ENCODE assay signal across 19 cellular contexts in the genomic region with DNA sequence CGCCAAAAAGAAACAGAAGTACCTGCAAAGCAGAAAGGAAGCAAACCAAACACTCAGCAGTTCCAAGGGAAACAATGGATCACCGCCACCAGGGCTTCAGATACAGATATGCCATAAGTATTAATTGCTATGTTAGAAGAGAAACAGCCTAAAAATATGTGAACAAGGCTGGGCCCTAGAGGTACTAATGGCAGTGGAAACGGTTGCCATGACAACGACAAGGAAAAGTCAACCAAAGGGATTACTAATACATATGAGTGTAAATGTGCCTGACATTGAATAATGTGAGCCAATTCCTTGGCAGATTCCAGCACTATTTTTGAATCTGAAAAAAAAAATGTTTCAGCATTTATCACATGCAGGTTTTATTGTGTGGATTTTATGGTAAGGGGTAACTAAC.
"Had no signal": no experiment of that assay in that cellular context is flagged by ENCODE, and none has a peak within 500 bp of the region (broad histone marks: within the 10 kb centered on the region; RNA-seq: fewer than 3 reads in every experiment).

No MANE protein-coding gene starts in this region.

- H3K4me1 Mint-ChIP-seq: activated naive CD8-positive, alpha-beta T cell treated with anti-CD3 and anti-CD28 coated beads, Interleukin-2, amount 10 ng/mL, durations not matched to agents 7 days and 5 days; memory B cell had no signal

- ATAC-seq: activated CD8-positive, alpha-beta T cell treated with anti-CD3 and anti-CD28 coated beads for 36 hours; activated T-cell treated with anti-CD3 and anti-CD28 coated beads, Interleukin-2, amount 50 U/mL, for 72 hours; esophagus mucosa; left colon; natural killer cell treated with Interleukin-12 subunit alpha and Interleukin-12 subunit beta and Interleukin-15 and Interleukin-18, amount 100 ng/mL, for 72 hours; psoas muscle; upper lobe of right lung had no signal

- H3K36me3 Mint-ChIP-seq: activated naive CD8-positive, alpha-beta T cell treated with anti-CD3 and anti-CD28 coated beads, Interleukin-2, amount 10 ng/mL, durations not matched to agents 7 days and 5 days; memory B cell had no signal

- H3K27ac Mint-ChIP-seq: activated CD8-positive, alpha-beta T cell treated with anti-CD3 and anti-CD28 coated beads for 36 hours; activated naive CD8-positive, alpha-beta T cell treated with anti-CD3 and anti-CD28 coated beads, Interleukin-2, amount 10 ng/mL, durations not matched to agents 7 days and 5 days; activated T-cell treated with anti-CD3 and anti-CD28 coated beads, Interleukin-2, amount 50 U/mL, for 72 hours; memory B cell; natural killer cell treated with Interleukin-12 subunit alpha and Interleukin-12 subunit beta and Interleukin-15 and Interleukin-18, amount 100 ng/mL, for 72 hours had no signal

- H3K9me3 ChIP-seq: psoas muscle, upper lobe of right lung had no signal

- H3K27ac ChIP-seq: psoas muscle, sigmoid colon, upper lobe of right lung, VCaP had no signal

- H3K4me1 ChIP-seq: psoas muscle, sigmoid colon, upper lobe of right lung had no signal

- H3K36me3 ChIP-seq: sigmoid colon, upper lobe of right lung had no signal

- H3K4me3 ChIP-seq: psoas muscle, sigmoid colon, upper lobe of right lung had no signal

- H3K27me3 ChIP-seq: sigmoid colon, upper lobe of right lung had no signal

- DNase-seq: activated CD4-positive, alpha-beta T cell treated with anti-CD3 and anti-CD28 coated beads for 4 hours; activated CD8-positive, alpha-beta memory T cell treated with anti-CD3 and anti-CD28 coated beads, Interleukin-2, amount 50 U/mL, for 4 hours; activated CD8-positive, alpha-beta T cell treated with anti-CD3 and anti-CD28 coated beads for 36 hours; activated gamma-delta T cell treated with Interleukin-2 at 50 U/mL for 16 hours; activated naive CD8-positive, alpha-beta T cell treated with anti-CD3 and anti-CD28 coated beads, Interleukin-2, amount 10 ng/mL, durations not matched to agents 7 days and 5 days; activated T-cell treated with anti-CD3 and anti-CD28 coated beads, Interleukin-2, amount 50 U/mL, for 72 hours; anterior cingulate cortex; left colon; psoas muscle; sigmoid colon; stimulated activated CD4-positive, alpha-beta T cell treated with anti-CD3 and anti-CD28 coated beads, Interleukin-2, amount 100 ng/mL, for 24 hours; stimulated activated naive CD4-positive, alpha-beta T cell; T1000; upper lobe of right lung had no signal

- H3K4me3 Mint-ChIP-seq: activated CD8-positive, alpha-beta T cell treated with anti-CD3 and anti-CD28 coated beads for 36 hours; activated naive CD8-positive, alpha-beta T cell treated with anti-CD3 and anti-CD28 coated beads, Interleukin-2, amount 10 ng/mL, durations not matched to agents 7 days and 5 days; activated T-cell treated with anti-CD3 and anti-CD28 coated beads, Interleukin-2, amount 50 U/mL, for 72 hours; memory B cell; natural killer cell treated with Interleukin-12 subunit alpha and Interleukin-12 subunit beta and Interleukin-15 and Interleukin-18, amount 100 ng/mL, for 72 hours had no signal

- FAIRE-seq: endometrium had no signal
